In genomic region chr5:15791274-15791673, GRCh38 we compare ENCODE assay signal across 17 cellular contexts.
DNase-seq lines count a peak whose midpoint lies in the region; ATAC-seq and TF ChIP-seq lines count a peak whose summit lies in the region.
"Had no signal": no experiment of that assay in that cellular context is flagged by ENCODE, and none has a peak within 500 bp of the region (broad histone marks: within the 10 kb centered on the region; RNA-seq: fewer than 3 reads in every experiment).

No MANE protein-coding gene starts in this region.

- peak overlapping the region; percentile 25 for H2BK15ac ChIP-seq in mesendoderm (replicated peaks; ENCODE audit: low read depth)

- no peaks in the 10 kb centered on the region for H3K27me3 ChIP-seq in GM23248 (replicated peaks; ENCODE audit: insufficient read depth)
- H3K27me3 ChIP-seq in mesendoderm (ENCODE audit: insufficient read depth, low read length, poor library complexity), result no peaks in the 10 kb centered on the region
- no peaks in the 10 kb centered on the region for H3K27me3 ChIP-seq in CD8-positive, alpha-beta T cell (ENCODE audit: insufficient read depth, low read length)
- H3K27me3 ChIP-seq: pancreas, tibial nerve had no signal

- intact Hi-C loops in sciatic nerve (cut with DNase I), result no loop called here
- intact Hi-C loops in CD8-positive, alpha-beta T cell (cut with DNase I, micrococcal nuclease), result no loop called here

- H3K36me3 ChIP-seq in GM23248 (ENCODE audit: low read depth) (no peaks in the 10 kb centered on the region), mesendoderm (ENCODE audit: control insufficient read depth, insufficient read depth, low read length) (no peaks in the 10 kb centered on the region)
- H3K36me3 ChIP-seq in CD8-positive, alpha-beta T cell (ENCODE audit: insufficient read depth, low read length), result no peaks in the 10 kb centered on the region
- H3K36me3 ChIP-seq: pancreas, tibial nerve had no signal

- DNase-seq in GM23248 (peak; percentile 14), NCI-H524 (lab: John Stamatoyannopoulos, UW) (peak; percentile 24 to 78), chondrocyte (ENCODE audit: low spot score) (no peak), mesendoderm (no peak), sciatic nerve (ENCODE audit: low spot score) (no peak), ACHN (no peak)
- DNase-seq in effector memory CD8-positive, alpha-beta T cell, result no peak
- no peak for DNase-seq in CD8-positive, alpha-beta T cell
- DNase-seq: activated CD4-positive, alpha-beta T cell treated with anti-CD3 and anti-CD28 coated beads, Interleukin-2, amount 50 U/mL, for 4 hours; CD4-positive, alpha-beta memory T cell; H7; MV-4-11; NCI-H2107; pancreas had no signal

- in situ Hi-C loops in GM23248 (cut with MboI) (no loop called here), ACHN (cut with HindIII; ENCODE audit: low pct_ligation_motif_present, low pct_unique_long_range_greater_than_20kb, low sequenced_read_pairs) (no loop called here)

- no peaks in the 10 kb centered on the region for H3K9me3 ChIP-seq in GM23248 (ENCODE audit: low read depth)
- no peaks in the 10 kb centered on the region for H3K9me3 ChIP-seq in CD8-positive, alpha-beta T cell (ENCODE audit: low read length)
- H3K9me3 ChIP-seq: pancreas, tibial nerve had no signal

- H3K9me2 ChIP-seq in GM23248 (ENCODE audit: insufficient read depth), result no peaks in the 10 kb centered on the region

- H3K4me1 Mint-ChIP-seq in chondrocyte (ENCODE audit: low read depth), result peaks cover 56% of the 10 kb centered on the region
- H3K4me1 Mint-ChIP-seq in effector memory CD8-positive, alpha-beta T cell (ENCODE audit: low read depth in 2 of 2), result no peaks in the 10 kb centered on the region
- H3K4me1 Mint-ChIP-seq in CD8-positive, alpha-beta T cell (ENCODE audit: low read depth), result no peaks in the 10 kb centered on the region
- H3K4me1 Mint-ChIP-seq: CD4-positive, alpha-beta memory T cell; stimulated activated effector memory CD8-positive, alpha-beta T cell treated with anti-CD3 and anti-CD28 coated beads, Interleukin-12 subunit alpha, Interleukin-12 subunit beta, amount 100 ng/mL, for 72 hours had no signal

- H3K27ac ChIP-seq in GM23248, result no peak overlapping the region
- no peak overlapping the region for H3K27ac ChIP-seq in mesendoderm (ENCODE audit: low read depth, low read length)
- H3K27ac ChIP-seq in CD8-positive, alpha-beta T cell (ENCODE audit: low read depth, low read length), result no peak overlapping the region
- H3K27ac ChIP-seq: pancreas, tibial nerve had no signal

- CTCF ChIA-PET in CD8-positive, alpha-beta T cell (lab: Charles Lee), result no interaction called here

- no peak overlapping the region for H2BK5ac ChIP-seq in mesendoderm (ENCODE audit: low read length)

- H4K5ac ChIP-seq in mesendoderm (ENCODE audit: low read length), result no peak overlapping the region

- no peak overlapping the region for H4K8ac ChIP-seq in mesendoderm (ENCODE audit: low read depth, low read length)

- H3K4me2 ChIP-seq in GM23248 (ENCODE audit: unreplicated experiment) (peak overlapping the region; percentile 67), mesendoderm (ENCODE audit: low read length) (no peak overlapping the region)

- 0 out of 2 replicates have a peak, but pooled peaks cover 16% of the 10 kb centered on the region for H3K79me2 ChIP-seq in GM23248 (ENCODE audit: insufficient read depth)
- H3K79me2 ChIP-seq in mesendoderm (ENCODE audit: control insufficient read depth, insufficient read depth, low read length), result no peaks in the 10 kb centered on the region

- WGBS in GM23248 (ENCODE audit: low coverage in 1 of 2, low lambda C conversion rate in 2 of 2, missing lambda C conversion rate in 2 of 2), 2 experiments, result 55 to 60% methylated on average over 3 of the region's 3 CpGs
- WGBS in mesendoderm (ENCODE audit: extremely low coverage, insufficient coverage, low lambda C conversion rate), result no CpG with 5 or more reads among the region's 3 CpGs

- H3F3A ChIP-seq in GM23248 (ENCODE audit: insufficient read depth), result peaks cover 13% of the 10 kb centered on the region; the same call in 1 of the 2 replicates

- no peaks in the 10 kb centered on the region for H3K9me3 Mint-ChIP-seq in chondrocyte (ENCODE audit: low read depth)
- peaks cover 0 to 2% of the 10 kb centered on the region in 2 donors for H3K9me3 Mint-ChIP-seq in effector memory CD8-positive, alpha-beta T cell
- H3K9me3 Mint-ChIP-seq in CD8-positive, alpha-beta T cell, result no peaks in the 10 kb centered on the region

- H4K20me1 ChIP-seq in GM23248 (ENCODE audit: insufficient read depth), result no peaks in the 10 kb centered on the region

- no peaks in the 10 kb centered on the region for H3K36me3 Mint-ChIP-seq in chondrocyte (ENCODE audit: low read depth)
- H3K36me3 Mint-ChIP-seq in effector memory CD8-positive, alpha-beta T cell (ENCODE audit: insufficient read depth), result peaks cover 3% of the 10 kb centered on the region
- no peaks in the 10 kb centered on the region for H3K36me3 Mint-ChIP-seq in CD8-positive, alpha-beta T cell
- H3K36me3 Mint-ChIP-seq: CD4-positive, alpha-beta memory T cell; stimulated activated effector memory CD8-positive, alpha-beta T cell treated with anti-CD3 and anti-CD28 coated beads, Interleukin-12 subunit alpha, Interleukin-12 subunit beta, amount 100 ng/mL, for 72 hours had no signal

- no peak overlapping the region for H3K18ac ChIP-seq in mesendoderm (ENCODE audit: low read length)

- POLR2A ChIA-PET in CD8-positive, alpha-beta T cell (lab: Charles Lee), result no interaction called here

- no peak overlapping the region for H2BK120ac ChIP-seq in mesendoderm (ENCODE audit: low read depth, low read length)

- no peak for ATAC-seq in sciatic nerve
- no peak for ATAC-seq in effector memory CD8-positive, alpha-beta T cell (replicated peaks)
- ATAC-seq in CD8-positive, alpha-beta T cell, result no peak
- ATAC-seq: pancreas; stimulated activated effector memory CD8-positive, alpha-beta T cell treated with anti-CD3 and anti-CD28 coated beads, Interleukin-12 subunit alpha, Interleukin-12 subunit beta, amount 100 ng/mL, for 72 hours had no signal

- no peak overlapping the region for H2AK5ac ChIP-seq in mesendoderm (ENCODE audit: low read length)

- H3K4me3 ChIP-seq in GM23248, result no peak overlapping the region
- H3K4me3 ChIP-seq in mesendoderm (ENCODE audit: low read length), result no peak overlapping the region
- no peak overlapping the region for H3K4me3 ChIP-seq in CD8-positive, alpha-beta T cell (ENCODE audit: low read depth, low read length)
- H3K4me3 ChIP-seq: pancreas, smooth muscle cell, tibial nerve had no signal

- H3K27ac Mint-ChIP-seq in chondrocyte (ENCODE audit: unreplicated experiment), result peak overlapping the region; percentile 74
- H3K27ac Mint-ChIP-seq in effector memory CD8-positive, alpha-beta T cell, result no peak overlapping the region
- H3K27ac Mint-ChIP-seq in CD8-positive, alpha-beta T cell, result no peak overlapping the region
- H3K27ac Mint-ChIP-seq: CD4-positive, alpha-beta memory T cell; stimulated activated effector memory CD8-positive, alpha-beta T cell treated with anti-CD3 and anti-CD28 coated beads, Interleukin-12 subunit alpha, Interleukin-12 subunit beta, amount 100 ng/mL, for 72 hours had no signal

- H3K23ac ChIP-seq in mesendoderm (ENCODE audit: low read length), result no peak overlapping the region

- peaks cover 26% of the 10 kb centered on the region for H3K4me1 ChIP-seq in GM23248 (ENCODE audit: insufficient read depth)
- peaks cover 8% of the 10 kb centered on the region for H3K4me1 ChIP-seq in mesendoderm (ENCODE audit: control insufficient read depth, low read depth, low read length)
- no peaks in the 10 kb centered on the region for H3K4me1 ChIP-seq in CD8-positive, alpha-beta T cell (ENCODE audit: insufficient read depth, low read length)
- H3K4me1 ChIP-seq: pancreas had no signal

- TF ChIP-seq CTCF in chondrocyte (IDR thresholded peaks at IDR 0.05), result peak; percentile 73
- no peak for TF ChIP-seq CTCF in CD8-positive, alpha-beta T cell (IDR thresholded peaks at IDR 0.05)

- peaks cover 3% of the 10 kb centered on the region for H3K79me1 ChIP-seq in mesendoderm (ENCODE audit: low read length)

- H2AFZ ChIP-seq in GM23248, result no peak overlapping the region

- H3K4me3 Mint-ChIP-seq in chondrocyte (ENCODE audit: unreplicated experiment), result no peak overlapping the region
- no peak overlapping the region for H3K4me3 Mint-ChIP-seq in effector memory CD8-positive, alpha-beta T cell
- H3K4me3 Mint-ChIP-seq in CD8-positive, alpha-beta T cell, result no peak overlapping the region
- H3K4me3 Mint-ChIP-seq: CD4-positive, alpha-beta memory T cell; stimulated activated effector memory CD8-positive, alpha-beta T cell treated with anti-CD3 and anti-CD28 coated beads, Interleukin-12 subunit alpha, Interleukin-12 subunit beta, amount 100 ng/mL, for 72 hours had no signal

- no peak overlapping the region for H3K4ac ChIP-seq in mesendoderm (ENCODE audit: low read depth, low read length)

- H3K9ac ChIP-seq in GM23248 (no peak overlapping the region), mesendoderm (ENCODE audit: low read length) (no peak overlapping the region)

- no peaks in the 10 kb centered on the region for H3K27me3 Mint-ChIP-seq in chondrocyte (ENCODE audit: low read depth)
- H3K27me3 Mint-ChIP-seq in effector memory CD8-positive, alpha-beta T cell, result no peaks in the 10 kb centered on the region
- no peaks in the 10 kb centered on the region for H3K27me3 Mint-ChIP-seq in CD8-positive, alpha-beta T cell (ENCODE audit: low read depth)
- H3K27me3 Mint-ChIP-seq: CD4-positive, alpha-beta memory T cell had no signal

- H3K56ac ChIP-seq in mesendoderm (ENCODE audit: low read length), result no peak overlapping the region

Comparison
In these comparisons a context has a peak if more than half of its experiments do, and no peak if none do; other contexts are left out.
1. DNase-seq: peak in GM23248 (single experiment) and NCI-H524 (2 of 2); none in chondrocyte (single experiment), mesendoderm (single experiment), sciatic nerve (single experiment), effector memory CD8-positive, alpha-beta T cell (0 of 3), ACHN (single experiment) and CD8-positive, alpha-beta T cell (0 of 7).